ENCODE assay signal across 1 cellular context in the genomic region with DNA sequence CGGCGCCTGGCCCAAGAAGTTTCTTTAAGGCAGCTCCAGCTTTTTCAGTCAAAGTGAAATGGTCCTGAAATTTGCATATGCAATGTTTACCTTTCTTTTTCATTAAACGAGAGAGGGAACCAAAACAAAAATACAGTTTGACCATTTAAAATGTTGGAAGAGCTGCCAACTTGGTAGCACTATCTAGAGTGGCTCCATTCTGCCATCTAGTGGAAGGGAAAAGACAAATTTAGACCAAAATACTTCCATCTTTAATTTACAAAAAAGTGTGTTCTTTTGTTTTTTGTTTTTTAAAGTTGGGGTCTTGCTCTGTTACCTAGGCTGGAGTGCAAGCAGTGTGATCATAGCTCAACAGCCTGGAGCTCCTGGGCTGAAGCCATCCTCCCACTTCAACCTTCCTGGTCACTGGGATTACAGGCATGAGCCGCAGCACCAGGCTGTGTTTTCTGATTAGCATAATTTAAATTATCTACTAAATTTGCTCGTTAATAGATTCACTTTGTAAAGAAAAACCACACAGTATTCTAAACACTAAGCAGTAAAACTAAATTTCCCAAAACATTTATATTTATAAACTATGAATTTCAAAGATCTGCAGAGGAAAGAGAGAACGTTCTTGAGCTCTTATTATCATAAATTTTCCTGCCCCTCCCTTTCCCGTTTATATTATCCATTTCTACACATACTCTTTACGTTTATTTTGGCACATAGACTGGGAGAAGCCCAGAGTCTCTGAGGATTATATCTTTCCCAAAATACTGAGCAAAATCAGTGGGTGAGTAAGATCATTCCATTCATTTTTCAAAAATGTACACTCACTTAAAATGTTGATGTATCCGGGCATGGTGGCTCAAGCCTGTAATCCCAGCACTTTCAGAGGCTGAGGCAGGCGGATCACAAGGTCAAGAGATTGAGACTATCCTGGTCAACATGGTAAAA.
TF ChIP-seq lines count a peak whose summit lies in the region.

No MANE protein-coding gene starts in this region.

TF ChIP-seq in GM23338, 12 proteins besides CTCF, POLR2A, EP300 and RAD21 (continued from another document):
- TF ChIP-seq REST (IDR thresholded peaks at IDR 0.05; ENCODE audit: unreplicated experiment) (no peak), ZNF462 (CRISPR knock-in tag; IDR thresholded peaks at IDR 0.05) (no peak), ZNF114 (CRISPR knock-in tag; IDR thresholded peaks at IDR 0.05) (no peak), EZH2 (IDR thresholded peaks at IDR 0.05; ENCODE audit: low read depth, unreplicated experiment) (no peak), JUNB (IDR thresholded peaks at IDR 0.05; ENCODE audit: unreplicated experiment) (no peak), CREB1 (CRISPR knock-in tag; IDR thresholded peaks at IDR 0.05; ENCODE audit: low read depth) (no peak)
